Comparison of ENCODE assay signal across 28 cellular contexts in genomic region chr9:18059447-18059846, GRCh38.
"Had no signal": no experiment of that assay in that cellular context is flagged by ENCODE, and none has a peak within 500 bp of the region (broad histone marks: within the 10 kb centered on the region; RNA-seq: fewer than 3 reads in every experiment).

No MANE protein-coding gene starts in this region.

- H3K9me3 Mint-ChIP-seq: nephron, neural progenitor cell, type B pancreatic cell had no signal

- H3K36me3 ChIP-seq: esophagus squamous epithelium, heart right ventricle, neural progenitor cell, right lobe of liver, stomach, thyroid gland had no signal

- H3K27ac Mint-ChIP-seq: effector memory CD8-positive, alpha-beta T cell; immature natural killer cell; naive thymus-derived CD4-positive, alpha-beta T cell; nephron; neural progenitor cell; progenitor cell of endocrine pancreas had no signal

- ATAC-seq: effector memory CD8-positive, alpha-beta T cell; heart right ventricle; naive thymus-derived CD4-positive, alpha-beta T cell had no signal

- H2AFZ ChIP-seq: neural progenitor cell, parathyroid adenoma had no signal

- DNase-seq: cortex of kidney; effector memory CD8-positive, alpha-beta T cell; erythroblast; esophagus squamous epithelium; foreskin melanocyte; glutamatergic neuron; heart right ventricle; hypothalamus; immature natural killer cell; islet precursor cell; kidney glomerular epithelial cell; mesendoderm; midbrain; naive thymus-derived CD4-positive, alpha-beta T cell; right lobe of liver; stimulated activated CD4-positive, alpha-beta T cell treated with anti-CD3 and anti-CD28 coated beads, Interleukin-12 subunit alpha, Interleukin-12 subunit beta, amount 100 ng/mL, for 4 hours; stimulated activated CD4-positive, alpha-beta T cell treated with anti-CD3 and anti-CD28 coated beads, Interleukin-1b, Interleukin-23, amount 100 ng/mL, for 48 hours; stimulated activated CD4-positive, alpha-beta T cell treated with anti-CD3 and anti-CD28 coated beads, Interleukin-4, amount 100 ng/mL, for 1 hour; stimulated activated CD8-positive, alpha-beta memory T cell treated with anti-CD3 and anti-CD28 coated beads, Interleukin-4, amount 100 ng/mL, for 48 hours; stimulated activated naive CD4-positive, alpha-beta T cell; stomach; thyroid gland had no signal

- H3K79me2 ChIP-seq: parathyroid adenoma had no signal

- H3K4me1 ChIP-seq: heart right ventricle, parathyroid adenoma, thyroid gland had no signal

- H3K27me3 Mint-ChIP-seq: effector memory CD8-positive, alpha-beta T cell; type B pancreatic cell had no signal

- H3K36me3 Mint-ChIP-seq: immature natural killer cell; naive thymus-derived CD4-positive, alpha-beta T cell; neural progenitor cell; type B pancreatic cell had no signal

- H3K27ac ChIP-seq: esophagus squamous epithelium, heart right ventricle, neural progenitor cell, parathyroid adenoma, right lobe of liver, thyroid gland had no signal

- H3K4me3 ChIP-seq: esophagus squamous epithelium, heart right ventricle, neural progenitor cell, right lobe of liver, smooth muscle cell, stomach, thyroid gland had no signal

- H3K27me3 ChIP-seq: esophagus squamous epithelium, heart right ventricle, neural progenitor cell, right lobe of liver, stomach, thyroid gland had no signal

- H3K4me3 Mint-ChIP-seq: effector memory CD8-positive, alpha-beta T cell; immature natural killer cell; naive thymus-derived CD4-positive, alpha-beta T cell; nephron; neural progenitor cell; type B pancreatic cell had no signal

- H3K4me2 ChIP-seq: neural progenitor cell, smooth muscle cell had no signal

- H3K4me1 Mint-ChIP-seq: immature natural killer cell; naive thymus-derived CD4-positive, alpha-beta T cell; neural progenitor cell had no signal

- H3K9me3 ChIP-seq: esophagus squamous epithelium, heart right ventricle, right lobe of liver, stomach, thyroid gland had no signal

- H3K9ac ChIP-seq: neural progenitor cell, parathyroid adenoma had no signal
